8 cellular contexts compared by ENCODE assay signal in the genomic region with DNA sequence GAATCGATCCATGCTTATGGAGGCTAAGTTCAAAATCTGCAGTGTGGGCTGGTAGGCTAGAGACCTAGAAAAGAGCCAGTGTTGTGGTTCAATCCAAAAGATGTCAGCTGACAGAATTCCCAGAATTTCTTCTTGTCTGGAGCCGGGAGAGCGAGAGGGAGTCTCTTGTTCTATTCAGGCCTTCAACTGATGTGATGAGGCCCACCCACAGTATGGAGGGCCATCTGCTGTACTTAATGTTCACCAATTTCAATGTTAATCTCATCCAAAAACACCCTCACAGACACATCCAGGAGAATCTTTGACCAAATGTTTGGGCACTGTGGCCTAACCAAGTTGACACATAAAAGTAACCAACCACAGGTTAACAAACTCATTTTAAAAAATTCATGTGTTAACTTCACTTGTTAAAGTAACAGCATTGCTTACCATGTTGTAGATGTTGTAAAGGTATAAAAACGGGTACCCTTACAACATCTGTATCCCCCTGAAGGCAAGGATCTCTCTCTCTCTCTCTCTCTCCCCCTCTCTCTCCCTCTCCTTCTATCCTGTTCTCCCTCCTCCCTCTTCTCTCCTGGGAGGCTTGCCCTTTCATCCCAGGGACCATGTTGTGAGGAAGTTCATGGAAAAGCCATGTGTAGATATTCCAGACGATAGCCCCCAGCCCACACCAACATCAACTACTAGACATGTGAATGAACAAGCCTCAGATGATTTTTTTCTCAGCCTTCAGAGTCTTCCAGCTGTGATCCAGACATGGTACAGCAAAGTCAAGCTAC.
A peak's percentile ranks its signal among the peaks of the same experiment; 100 is the strongest.
DNase-seq lines count a peak whose midpoint lies in the region; ATAC-seq, FAIRE-seq and TF ChIP-seq lines count a peak whose summit lies in the region.

No MANE protein-coding gene starts in this region.

- no peaks in the 10 kb centered on the region for H4K20me1 ChIP-seq in PC-3 (ENCODE audit: low read length)
- no peaks in the 10 kb centered on the region for H4K20me1 ChIP-seq in H1 (replicated peaks in 1 of 2; ENCODE audit: control insufficient read depth in 1 of 2, insufficient read depth in 2 of 2, low read length in 2 of 2)

- no peak for FAIRE-seq in H1 (lab: Jason Lieb, UNC)

- no peak for TF ChIP-seq POLR2A in H1 (IDR thresholded peaks at IDR 0.05; ENCODE audit: control extremely low read depth in 1 of 2, low read depth in 2 of 2, low read length in 2 of 2)

- CTCF ChIA-PET in CD4-positive, alpha-beta memory T cell (lab: Charles Lee; ENCODE audit: partially characterized antibody), result interaction anchor here (0.8 to 7.3 kb wide), 8 partner anchors 10 to 66 kb away, joined by 3 to 64 read pairs (median 10); partner anchors contain the start of gene CHD2
- CTCF ChIA-PET in PC-3 (lab: Charles Lee), result no interaction called here
- CTCF ChIA-PET in H1 (lab: Charles Lee; ENCODE audit: partially characterized antibody), result interaction anchor here (0.6 to 2.2 kb wide), 4 partner anchors 11 to 82 kb away, joined by 3 to 11 read pairs (median 5); no protein-coding TSS in a partner anchor

- no peak overlapping the region for H4K8ac ChIP-seq in H1 (ENCODE audit: extremely low read depth, insufficient read depth, low read length)

- no peaks in the 10 kb centered on the region for H3K23me2 ChIP-seq in H1 (ENCODE audit: low read depth, low read length)

- H3K9ac ChIP-seq in PC-3 (ENCODE audit: low read length) (no peak overlapping the region), H1 (replicated peaks in 1 of 4; ENCODE audit: extremely low read depth in 1 of 4, low read depth in 3 of 4, low read length in 3 of 4) (no peak overlapping the region)

- no peaks in the 10 kb centered on the region for H3K27me3 ChIP-seq in CD4-positive, alpha-beta memory T cell (ENCODE audit: insufficient read depth, low read length)
- no peaks in the 10 kb centered on the region for H3K27me3 ChIP-seq in PC-3 (ENCODE audit: low read length)
- H3K27me3 ChIP-seq in H1 (replicated peaks in 1 of 4; ENCODE audit: control insufficient read depth in 3 of 4, extremely low read depth in 1 of 4, insufficient read depth in 3 of 4, low read length in 3 of 4), result no peaks in the 10 kb centered on the region
- H3K27me3 ChIP-seq in psoas muscle (ENCODE audit: insufficient read depth in 3 of 3, low read length in 2 of 3), result no peaks in the 10 kb centered on the region

- intact Hi-C loops in CD4-positive, alpha-beta memory T cell (cut with micrococcal nuclease), result no loop called here
- intact Hi-C loops in PC-3 (cut with micrococcal nuclease), result loop anchor here (5.0 kb wide), 1 partner anchor 49 kb away; no protein-coding TSS in a partner anchor
- intact Hi-C loops in psoas muscle (cut with DNase I), result loop anchor here in 1 of 2 donors (2.0 kb wide), 1 partner anchor 47 kb away; no protein-coding TSS in a partner anchor

- H3K27me3 Mint-ChIP-seq in CD4-positive, alpha-beta memory T cell, result peaks cover 0 to 1% of the 10 kb centered on the region in 2 donors

- H3K36me3 Mint-ChIP-seq in CD4-positive, alpha-beta memory T cell, result peaks cover 0 to 3% of the 10 kb centered on the region in 2 donors

- DNase-seq in CD4-positive, alpha-beta memory T cell, result no peak
- DNase-seq in PC-3, result no peak
- no peak for DNase-seq in H1 (ENCODE audit: low read depth in 1 of 2, low spot score in 2 of 2)
- DNase-seq in psoas muscle, result no peak
- DNase-seq in dedifferentiated amniotic fluid mesenchymal stem cell (ENCODE audit: extremely low spot score), result no peak
- no peak for DNase-seq in DMS 273 (lab: John Stamatoyannopoulos, UW; ENCODE audit: unreplicated experiment)
- DNase-seq in stimulated activated CD4-positive, alpha-beta T cell treated with anti-CD3 and anti-CD28 coated beads, Interleukin-2, amount 100 ng/mL, for 24 hours, result no peak

- no peak for ATAC-seq in PC-3
- no peak for ATAC-seq in psoas muscle
- no peak for ATAC-seq in GM18868 (IDR thresholded peaks at IDR 0.05; ENCODE audit: unreplicated experiment)

- H3K4me2 ChIP-seq in PC-3 (ENCODE audit: low read length) (no peak overlapping the region), H1 (ENCODE audit: insufficient read depth in 1 of 2, low read depth in 2 of 2, low read length in 2 of 2) (no peak overlapping the region)

- no TSS peak for BruUV-seq in PC-3 (replicated peaks; lab: Mats Ljungman, UMichigan)

- H2BK15ac ChIP-seq in H1 (ENCODE audit: low read length), result 0 out of 2 replicates have a peak overlapping the region, but pooled peaks have one; percentile 83

- TF ChIP-seq RAD21 in H1 (IDR thresholded peaks at IDR 0.05 in 1 of 2, conservative IDR thresholded peaks at IDR 0.05 in 1 of 2; ENCODE audit: low read depth in 2 of 2, low read length in 2 of 2), result no peak

- no peak overlapping the region for H2BK5ac ChIP-seq in H1 (ENCODE audit: low read depth, low read length)

- peak overlapping the region; percentile 72; the same call in 1 of the 2 replicates for H2AFZ ChIP-seq in PC-3 (ENCODE audit: low read length)
- 0 out of 2 replicates have a peak overlapping the region, but pooled peaks have one; percentile 29 for H2AFZ ChIP-seq in H1 (ENCODE audit: low read length)

- H3K27ac ChIP-seq in CD4-positive, alpha-beta memory T cell (ENCODE audit: low read depth, low read length), result peak overlapping the region; percentile 66
- H3K27ac ChIP-seq in PC-3 (ENCODE audit: low read length) (no peak overlapping the region), H1 (ENCODE audit: low read depth, low read length) (no peak overlapping the region), psoas muscle (peak overlapping the region; percentile 95)

- H3K36me3 ChIP-seq in CD4-positive, alpha-beta memory T cell (ENCODE audit: insufficient read depth, low read length), result no peaks in the 10 kb centered on the region
- H3K36me3 ChIP-seq in PC-3 (ENCODE audit: low read depth, low read length) (no peaks in the 10 kb centered on the region), H1 (ENCODE audit: control insufficient read depth in 2 of 4, insufficient read depth in 4 of 4, low read length in 3 of 4) (no peaks in the 10 kb centered on the region), psoas muscle (ENCODE audit: insufficient read depth in 1 of 2, low read depth in 1 of 2) (no peaks in the 10 kb centered on the region)

- no peak overlapping the region for H2BK120ac ChIP-seq in H1 (replicated peaks; ENCODE audit: low read depth, low read length)

- H2BK12ac ChIP-seq in H1 (ENCODE audit: low read depth, low read length), result 0 out of 2 replicates have a peak overlapping the region, but pooled peaks have one; percentile 6

- peak overlapping the region in 5 of 8 donors; percentile 8 to 82 (median 61) for H3K4me3 Mint-ChIP-seq in CD4-positive, alpha-beta memory T cell

- no peak overlapping the region for H2AK5ac ChIP-seq in H1 (ENCODE audit: low read depth, low read length)

- H3K79me2 ChIP-seq in PC-3 (ENCODE audit: low read length), result no peaks in the 10 kb centered on the region
- H3K79me2 ChIP-seq in H1 (ENCODE audit: control insufficient read depth in 1 of 2, insufficient read depth in 2 of 2, low read length in 2 of 2), result no peaks in the 10 kb centered on the region

- H4K91ac ChIP-seq in H1 (replicated peaks; ENCODE audit: insufficient read length, low read length), result no peak overlapping the region

- POLR2A ChIA-PET in CD4-positive, alpha-beta memory T cell (lab: Charles Lee; ENCODE audit: partially characterized antibody), result interaction anchor here (3.4 to 7.0 kb wide), 6 partner anchors 14 to 81 kb away, joined by 46 to 477 read pairs (median 192); partner anchors contain the start of gene CHD2
- POLR2A ChIA-PET in PC-3 (lab: Charles Lee; ENCODE audit: unreplicated experiment), result no interaction called here
- POLR2A ChIA-PET in H1 (lab: Charles Lee; ENCODE audit: partially characterized antibody), result interaction anchor here (1.6 to 5.7 kb wide), 5 partner anchors 13 to 67 kb away, joined by 4 to 68 read pairs (median 46); partner anchors contain the start of gene CHD2

- H3K9me3 ChIP-seq in CD4-positive, alpha-beta memory T cell (ENCODE audit: control insufficient read depth in 1 of 2, low read length in 2 of 2), result no peaks in the 10 kb centered on the region
- no peaks in the 10 kb centered on the region for H3K9me3 ChIP-seq in PC-3 (ENCODE audit: low read length)
- H3K9me3 ChIP-seq in H1 (ENCODE audit: insufficient read depth in 2 of 2, low read depth in 1 of 2, low read length in 1 of 2), result no peaks in the 10 kb centered on the region
- no peaks in the 10 kb centered on the region for H3K9me3 ChIP-seq in psoas muscle

- no peak overlapping the region for H3K14ac ChIP-seq in H1 (ENCODE audit: insufficient read length)

- 87% methylated on average over 5 of the region's 5 CpGs; no CpG with 5 or more reads in 1 of the 2 experiments for WGBS in H1 (ENCODE audit: extremely low coverage in 1 of 2, insufficient coverage in 1 of 2, insufficient read length in 1 of 2, insufficient replicate concordance in 2 of 2, low coverage in 1 of 2, low lambda C conversion rate in 2 of 2, missing lambda C conversion rate in 1 of 2), 2 experiments
- WGBS in psoas muscle, 3 donors, result 57 to 75% (median 64%) methylated on average over 5 of the region's 5 CpGs

- H3K56ac ChIP-seq in H1 (replicated peaks; ENCODE audit: insufficient read length, low read depth, low read length), result no peak overlapping the region

- peaks cover 47% of the 10 kb centered on the region for H3K4me1 ChIP-seq in CD4-positive, alpha-beta memory T cell (ENCODE audit: insufficient read depth, low read length)
- peaks cover 25% of the 10 kb centered on the region for H3K4me1 ChIP-seq in PC-3 (ENCODE audit: insufficient read depth, low read length)
- H3K4me1 ChIP-seq in H1 (replicated peaks in 1 of 4; ENCODE audit: control insufficient read depth in 3 of 4, insufficient read depth in 4 of 4, low read length in 3 of 4), result peaks cover 3 to 15% (median 11%) of the 10 kb centered on the region in 4 experiments; a peak in 6 of 7 replicates
- peaks cover 35% of the 10 kb centered on the region for H3K4me1 ChIP-seq in psoas muscle

- H2BK20ac ChIP-seq in H1 (ENCODE audit: low read length), result peak overlapping the region; percentile 9; the same call in 1 of the 2 replicates

- no peak for TF ChIP-seq EP300 in H1 (IDR thresholded peaks at IDR 0.05; ENCODE audit: borderline replicate concordance in 1 of 2, low read depth in 2 of 2, low read length in 2 of 2)

- H3K4ac ChIP-seq in H1 (replicated peaks; ENCODE audit: insufficient read length, low read depth, low read length), result no peak overlapping the region

- H3K4me1 Mint-ChIP-seq in CD4-positive, alpha-beta memory T cell, result peaks cover 32 to 54% (median 44%) of the 10 kb centered on the region in 4 donors

- no peak overlapping the region for H4K5ac ChIP-seq in H1 (ENCODE audit: insufficient read length, low read depth, low read length)

- no peak overlapping the region for H3K23ac ChIP-seq in H1 (ENCODE audit: insufficient read length)

- peak overlapping the region; percentile 92 to 99 (median 95) for H3K27ac Mint-ChIP-seq in CD4-positive, alpha-beta memory T cell

- no peaks in the 10 kb centered on the region for H3K79me1 ChIP-seq in H1 (ENCODE audit: low read depth, low read length)

- H3K4me3 ChIP-seq in CD4-positive, alpha-beta memory T cell (ENCODE audit: low read length in 2 of 2), result no peak overlapping the region
- H3K4me3 ChIP-seq in PC-3 (ENCODE audit: low read length), result no peak overlapping the region
- H3K4me3 ChIP-seq in H1 (ENCODE audit: extremely low read depth in 1 of 4, insufficient read depth in 2 of 4, low read depth in 3 of 4, low read length in 4 of 4), result no peak overlapping the region
- no peak overlapping the region for H3K4me3 ChIP-seq in psoas muscle

- no peaks in the 10 kb centered on the region for H3K9me3 Mint-ChIP-seq in CD4-positive, alpha-beta memory T cell

- peaks cover 5% of the 10 kb centered on the region for H3F3A ChIP-seq in PC-3 (ENCODE audit: low read length, unreplicated experiment)

- no peak for TF ChIP-seq CTCF in PC-3 (conservative IDR thresholded peaks at IDR 0.05; ENCODE audit: low read depth, low read length)
- no peak for TF ChIP-seq CTCF in H1 (IDR thresholded peaks at IDR 0.05; ENCODE audit: control extremely low read depth in 1 of 3, insufficient read depth in 1 of 3, low read depth in 1 of 3, low read length in 3 of 3)
- no peak for TF ChIP-seq CTCF in psoas muscle (IDR thresholded peaks at IDR 0.05)

- no peaks in the 10 kb centered on the region for H3K9me2 ChIP-seq in PC-3 (replicated peaks; ENCODE audit: low read length)

- no peak overlapping the region for H3K18ac ChIP-seq in H1 (ENCODE audit: extremely low read depth, low read length)

Comparison
In these comparisons a context has a peak if more than half of its experiments do, and no peak if none do; other contexts are left out.
1. H3K27ac ChIP-seq: peak in CD4-positive, alpha-beta memory T cell (single experiment) and psoas muscle (single experiment); none in PC-3 (single experiment) and H1 (single experiment).